ENCODE assay signal across 24 cellular contexts in the genomic region with DNA sequence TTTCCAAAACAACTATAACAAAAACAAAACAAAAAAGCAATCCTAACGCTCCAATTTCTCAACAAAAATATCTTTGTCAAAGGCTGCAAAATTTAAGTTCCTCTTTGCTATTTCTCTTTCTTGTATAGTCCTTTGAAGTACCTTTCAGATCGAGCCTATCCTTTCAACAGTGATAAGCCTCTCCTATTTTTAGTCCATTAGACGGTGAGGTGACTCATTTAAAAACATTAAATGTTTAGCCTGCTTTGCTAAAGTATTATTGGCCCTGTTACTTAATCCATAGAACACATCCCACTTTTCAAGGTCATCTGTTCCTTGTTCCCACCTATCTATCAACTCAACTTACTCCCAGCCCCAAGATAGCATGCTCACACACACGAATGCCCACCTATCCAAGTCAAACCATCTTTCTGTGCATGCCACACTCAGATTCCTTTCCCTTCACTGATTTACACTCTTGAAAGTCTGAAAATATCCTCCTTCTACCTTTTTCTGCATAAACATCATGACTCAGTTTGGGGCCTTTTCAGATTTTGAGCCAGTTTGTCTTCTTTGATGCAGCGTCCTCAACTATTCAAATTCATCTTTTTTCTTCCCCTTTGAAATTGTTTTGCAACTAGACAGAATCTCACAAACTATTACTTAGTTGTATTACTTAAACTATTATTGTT.
DNase-seq lines count a peak whose midpoint lies in the region; ATAC-seq and TF ChIP-seq lines count a peak whose summit lies in the region.
"Had no signal": no experiment of that assay in that cellular context is flagged by ENCODE, and none has a peak within 500 bp of the region (broad histone marks: within the 10 kb centered on the region; RNA-seq: fewer than 3 reads in every experiment).

No MANE protein-coding gene starts in this region.

- H3K4me3 ChIP-seq in SU-DHL-6 (ENCODE audit: insufficient read depth, low read length, poor library complexity, severe bottlenecking), result no peak overlapping the region
- H3K4me3 ChIP-seq: right lobe of liver, transverse colon had no signal

- H3K27ac ChIP-seq in SU-DHL-6 (ENCODE audit: low read depth, low read length), result no peak overlapping the region
- H3K27ac ChIP-seq: right lobe of liver, transverse colon, VCaP had no signal

- peaks cover 0 to 8% of the 10 kb centered on the region in 2 donors for H3K9me3 Mint-ChIP-seq in stimulated activated naive CD8-positive, alpha-beta T cell treated with anti-CD3 and anti-CD28 coated beads, Interleukin-15, amount 100 ng/mL, for 72 hours

- ATAC-seq in GM18505 (IDR thresholded peaks at IDR 0.05; ENCODE audit: unreplicated experiment) (peak; percentile 66), GM19463 (IDR thresholded peaks at IDR 0.05; ENCODE audit: unreplicated experiment) (peak; percentile 47), HG02885 (IDR thresholded peaks at IDR 0.05; ENCODE audit: poor library complexity, unreplicated experiment) (peak; percentile 86), GM19035 (IDR thresholded peaks at IDR 0.05; ENCODE audit: unreplicated experiment) (no peak)
- ATAC-seq in stimulated activated naive CD8-positive, alpha-beta T cell treated with anti-CD3 and anti-CD28 coated beads, Interleukin-15, amount 100 ng/mL, for 72 hours, result no peak
- ATAC-seq: CD8-positive, alpha-beta T cell; right lobe of liver had no signal

- H3K9ac ChIP-seq in SU-DHL-6 (ENCODE audit: low read length), result no peak overlapping the region

- H3K36me3 ChIP-seq in SU-DHL-6 (ENCODE audit: low read length), result no peaks in the 10 kb centered on the region
- H3K36me3 ChIP-seq: right lobe of liver, transverse colon had no signal

- peak overlapping the region; percentile 2 for H3K4me2 ChIP-seq in SU-DHL-6 (ENCODE audit: low read depth, low read length, poor library complexity, severe bottlenecking)

- H2AFZ ChIP-seq in SU-DHL-6 (ENCODE audit: low read depth, low read length, severe bottlenecking), result peak overlapping the region; percentile 42

- H3K27ac Mint-ChIP-seq in stimulated activated naive CD8-positive, alpha-beta T cell treated with anti-CD3 and anti-CD28 coated beads, Interleukin-15, amount 100 ng/mL, for 72 hours, result no peak overlapping the region
- H3K27ac Mint-ChIP-seq: CD8-positive, alpha-beta T cell; naive B cell; stimulated activated naive CD8-positive, alpha-beta T cell treated with anti-CD3 and anti-CD28 coated beads, Interleukin-15, Interleukin-2, amounts not matched to agents 100 ng/mL and 50 ng/mL, for 24 hours had no signal

- no peaks in the 10 kb centered on the region for H3K4me1 Mint-ChIP-seq in stimulated activated naive CD8-positive, alpha-beta T cell treated with anti-CD3 and anti-CD28 coated beads, Interleukin-15, amount 100 ng/mL, for 72 hours
- H3K4me1 Mint-ChIP-seq: naive B cell had no signal

- TF ChIP-seq POLR2A in GM18505 (IDR thresholded peaks at IDR 0.05; ENCODE audit: borderline replicate concordance, extremely low read depth, insufficient read depth, insufficient read length), result no peak

- no peak overlapping the region for H3K4me3 Mint-ChIP-seq in stimulated activated naive CD8-positive, alpha-beta T cell treated with anti-CD3 and anti-CD28 coated beads, Interleukin-15, amount 100 ng/mL, for 72 hours
- H3K4me3 Mint-ChIP-seq: CD8-positive, alpha-beta T cell; naive B cell; stimulated activated naive CD8-positive, alpha-beta T cell treated with anti-CD3 and anti-CD28 coated beads, Interleukin-15, Interleukin-2, amounts not matched to agents 100 ng/mL and 50 ng/mL, for 24 hours had no signal

- no peak for DNase-seq in stimulated activated naive CD8-positive, alpha-beta T cell treated with anti-CD3 and anti-CD28 coated beads, Interleukin-15, amount 100 ng/mL, for 72 hours
- no peak for DNase-seq in DMS 273 (lab: John Stamatoyannopoulos, UW; ENCODE audit: unreplicated experiment)
- no peak for DNase-seq in AG08396 (ENCODE audit: low spot score)
- DNase-seq: activated CD4-positive, alpha-beta T cell treated with anti-CD3 and anti-CD28 coated beads, Interleukin-2, amount 50 U/mL, for 1 hour; activated CD8-positive, alpha-beta memory T cell treated with anti-CD3 and anti-CD28 coated beads, Interleukin-2, amount 50 U/mL, for 48 hours; activated gamma-delta T cell; amniotic stem cell; CD8-positive, alpha-beta T cell; GOT3; mesenchymal stem cell; naive B cell; NCI-H1105; NCI-H526 treated with DMSO at 0.1 percent for 48 hours; right lobe of liver; SHP77 treated with DMSO at 0.1 percent for 48 hours; T-helper 1 cell; transverse colon had no signal

- no peaks in the 10 kb centered on the region for H4K20me1 ChIP-seq in SU-DHL-6 (ENCODE audit: low read depth, low read length)

- H3K9me2 ChIP-seq in SU-DHL-6 (replicated peaks; ENCODE audit: insufficient read depth, low read length), result no peaks in the 10 kb centered on the region

- H3K27me3 ChIP-seq in SU-DHL-6 (ENCODE audit: low read length), result no peaks in the 10 kb centered on the region
- H3K27me3 ChIP-seq: right lobe of liver, transverse colon had no signal

- H3F3A ChIP-seq in SU-DHL-6 (ENCODE audit: insufficient read depth), result peaks cover 6% of the 10 kb centered on the region; the same call in 1 of the 2 replicates

- no peaks in the 10 kb centered on the region for H3K79me2 ChIP-seq in SU-DHL-6 (ENCODE audit: insufficient read depth, low read length)

- no peaks in the 10 kb centered on the region for H3K9me3 ChIP-seq in SU-DHL-6 (ENCODE audit: insufficient read depth, low read length)
- H3K9me3 ChIP-seq: right lobe of liver, transverse colon had no signal

- TF ChIP-seq CTCF in SU-DHL-6 (IDR thresholded peaks at IDR 0.05; ENCODE audit: insufficient read depth, low read length, poor library complexity, severe bottlenecking), result no peak

- no peaks in the 10 kb centered on the region for H3K27me3 Mint-ChIP-seq in stimulated activated naive CD8-positive, alpha-beta T cell treated with anti-CD3 and anti-CD28 coated beads, Interleukin-15, amount 100 ng/mL, for 72 hours
- H3K27me3 Mint-ChIP-seq: naive B cell; stimulated activated naive CD8-positive, alpha-beta T cell treated with anti-CD3 and anti-CD28 coated beads, Interleukin-15, Interleukin-2, amounts not matched to agents 100 ng/mL and 50 ng/mL, for 24 hours had no signal

Comparison
In these comparisons a context has a peak if more than half of its experiments do, and no peak if none do; other contexts are left out.
1. ATAC-seq: peak in GM18505 (single experiment), GM19463 (single experiment) and HG02885 (single experiment); none in stimulated activated naive CD8-positive, alpha-beta T cell treated with anti-CD3 and anti-CD28 coated beads, Interleukin-15, amount 100 ng/mL, for 72 hours (single experiment) and GM19035 (single experiment).